ENCODE assay signal across 17 cellular contexts in genomic region chr9:2142212-2142611, GRCh38.
"Had no signal": no experiment of that assay in that cellular context is flagged by ENCODE, and none has a peak within 500 bp of the region (broad histone marks: within the 10 kb centered on the region; RNA-seq: fewer than 3 reads in every experiment).

No MANE protein-coding gene starts in this region.

- H3K27ac ChIP-seq: esophagus squamous epithelium, psoas muscle, skin epidermis, testis, upper lobe of left lung had no signal

- ATAC-seq: activated CD8-positive, alpha-beta memory T cell treated with anti-CD3 and anti-CD28 coated beads, Interleukin-2, amount 10 ng/mL, durations not matched to agents 7 days and 5 days; effector memory CD8-positive, alpha-beta T cell; left ventricle myocardium superior; psoas muscle; right cardiac atrium had no signal

- H3K4me3 Mint-ChIP-seq: activated B cell treated with CpG ODN at 0.5 μM for 24 hours; activated CD4-positive, alpha-beta memory T cell treated with anti-CD3 and anti-CD28 coated beads, Interleukin-2, amount 10 ng/mL, durations not matched to agents 7 days and 5 days; activated CD8-positive, alpha-beta memory T cell treated with anti-CD3 and anti-CD28 coated beads, Interleukin-2, amount 10 ng/mL, durations not matched to agents 7 days and 5 days; effector memory CD8-positive, alpha-beta T cell; nephron had no signal

- H3K27ac Mint-ChIP-seq: activated B cell treated with CpG ODN at 0.5 μM for 24 hours; activated CD4-positive, alpha-beta memory T cell treated with anti-CD3 and anti-CD28 coated beads, Interleukin-2, amount 10 ng/mL, durations not matched to agents 7 days and 5 days; activated CD8-positive, alpha-beta memory T cell treated with anti-CD3 and anti-CD28 coated beads, Interleukin-2, amount 10 ng/mL, durations not matched to agents 7 days and 5 days; nephron had no signal

- DNase-seq: activated B cell treated with CpG ODN at 0.5 μM for 24 hours; activated CD4-positive, alpha-beta memory T cell treated with anti-CD3 and anti-CD28 coated beads, Interleukin-2, amount 10 ng/mL, durations not matched to agents 7 days and 5 days; activated CD4-positive, alpha-beta T cell treated with anti-CD3 and anti-CD28 coated beads for 48 hours; activated CD8-positive, alpha-beta memory T cell treated with anti-CD3 and anti-CD28 coated beads, Interleukin-2, amount 10 ng/mL, durations not matched to agents 7 days and 5 days; activated naive CD4-positive, alpha-beta T cell treated with anti-CD3 and anti-CD28 coated beads, Interleukin-2, amount 50 U/mL, for 16 hours; amygdala; caudate nucleus; effector memory CD8-positive, alpha-beta T cell; esophagus squamous epithelium; left ventricle myocardium superior; psoas muscle; right cardiac atrium; stimulated activated CD4-positive, alpha-beta T cell treated with anti-CD3 and anti-CD28 coated beads, Interleukin-2, amount 100 ng/mL, for 48 hours; testis; upper lobe of left lung had no signal

- H3K27me3 ChIP-seq: esophagus squamous epithelium, testis, upper lobe of left lung had no signal

- H3K27me3 Mint-ChIP-seq: activated B cell treated with CpG ODN at 0.5 μM for 24 hours; activated CD4-positive, alpha-beta memory T cell treated with anti-CD3 and anti-CD28 coated beads, Interleukin-2, amount 10 ng/mL, durations not matched to agents 7 days and 5 days; activated CD8-positive, alpha-beta memory T cell treated with anti-CD3 and anti-CD28 coated beads, Interleukin-2, amount 10 ng/mL, durations not matched to agents 7 days and 5 days; effector memory CD8-positive, alpha-beta T cell had no signal

- H3K4me3 ChIP-seq: esophagus squamous epithelium, psoas muscle, skin epidermis, testis, upper lobe of left lung had no signal

- H3K4me1 ChIP-seq: testis had no signal

- H3K9me3 ChIP-seq: esophagus squamous epithelium, psoas muscle, testis, upper lobe of left lung had no signal

- H3K4me1 Mint-ChIP-seq: activated CD4-positive, alpha-beta memory T cell treated with anti-CD3 and anti-CD28 coated beads, Interleukin-2, amount 10 ng/mL, durations not matched to agents 7 days and 5 days; activated CD8-positive, alpha-beta memory T cell treated with anti-CD3 and anti-CD28 coated beads, Interleukin-2, amount 10 ng/mL, durations not matched to agents 7 days and 5 days had no signal

- H3K9me3 Mint-ChIP-seq: activated B cell treated with CpG ODN at 0.5 μM for 24 hours; activated CD4-positive, alpha-beta memory T cell treated with anti-CD3 and anti-CD28 coated beads, Interleukin-2, amount 10 ng/mL, durations not matched to agents 7 days and 5 days; effector memory CD8-positive, alpha-beta T cell; nephron had no signal
